In genomic region chr5:56964173-56964572, GRCh38 we compare ENCODE assay signal across 18 cellular contexts. TPM values are rescaled to one million over a fixed set of nuclear protein-coding genes. Genes with fewer than 3 reads are reported as not detected.
DNase-seq lines count a peak whose midpoint lies in the region; ATAC-seq, FAIRE-seq and TF ChIP-seq lines count a peak whose summit lies in the region.
"Had no signal": no experiment of that assay in that cellular context is flagged by ENCODE, and none has a peak within 500 bp of the region (broad histone marks: within the 10 kb centered on the region; RNA-seq: fewer than 3 reads in every experiment).

No MANE protein-coding gene starts in this region.

- DNase-seq in bronchial epithelial cell (ENCODE audit: low read depth), result peak; percentile 60
- no peak for DNase-seq in hepatocyte (ENCODE audit: low spot score)
- no peak for DNase-seq in mucosa of descending colon
- DNase-seq in DMS153 (lab: John Stamatoyannopoulos, UW), result no peak
- DNase-seq in glomerular visceral epithelial cell (ENCODE audit: extremely low spot score), result no peak
- no peak for DNase-seq in activated gamma-delta T cell (lab: John Stamatoyannopoulos, UW)
- DNase-seq in BE2C, result no peak
- DNase-seq: C1 segment of cervical spinal cord; Calu3; CD4-positive, alpha-beta T cell; DMS 273 treated with DMSO at 0.1 percent for 48 hours; DMS79; KG1 had no signal

- peaks cover 16% of the 10 kb centered on the region for H3K4me1 ChIP-seq in hepatocyte (ENCODE audit: insufficient read depth)
- peaks cover 11% of the 10 kb centered on the region for H3K4me1 ChIP-seq in mucosa of descending colon (ENCODE audit: low read depth)
- peaks cover 3% of the 10 kb centered on the region; the same call in 1 of the 2 replicates for H3K4me1 ChIP-seq in BE2C
- H3K4me1 ChIP-seq: HAP-1 had no signal

- H3K4me2 ChIP-seq in hepatocyte, result peak overlapping the region; percentile 27

- FAIRE-seq in bronchial epithelial cell (lab: Jason Lieb, UNC), result no peak
- FAIRE-seq: G401.6, GM12892, GM19239, H1 had no signal

- no peaks in the 10 kb centered on the region for H3K9me2 ChIP-seq in hepatocyte (replicated peaks; ENCODE audit: insufficient read depth)

- TF ChIP-seq CTCF in bronchial epithelial cell (IDR thresholded peaks at IDR 0.05; ENCODE audit: insufficient read depth, low read length, severe bottlenecking), result no peak
- no peak for TF ChIP-seq CTCF in hepatocyte (IDR thresholded peaks at IDR 0.05; ENCODE audit: poor library complexity)
- no peak for TF ChIP-seq CTCF in mucosa of descending colon (IDR thresholded peaks at IDR 0.05)
- no peak for TF ChIP-seq CTCF in BE2C (IDR thresholded peaks at IDR 0.05; ENCODE audit: low read depth, low read length)

- peak; percentile 91 for ATAC-seq in mucosa of descending colon

- H3K36me3 ChIP-seq in bronchial epithelial cell (ENCODE audit: control insufficient read depth, insufficient read depth, low read length), result no peaks in the 10 kb centered on the region
- no peaks in the 10 kb centered on the region for H3K36me3 ChIP-seq in hepatocyte (replicated peaks; ENCODE audit: insufficient read depth, low read depth)
- no peaks in the 10 kb centered on the region for H3K36me3 ChIP-seq in mucosa of descending colon (ENCODE audit: low read depth)
- no peaks in the 10 kb centered on the region for H3K36me3 ChIP-seq in BE2C
- H3K36me3 ChIP-seq: HAP-1 had no signal

- H4K20me1 ChIP-seq in hepatocyte (ENCODE audit: insufficient read depth, poor library complexity, severe bottlenecking), result no peaks in the 10 kb centered on the region

- H3K4me3 ChIP-seq in bronchial epithelial cell (ENCODE audit: low read depth, low read length) (no peak overlapping the region), hepatocyte (no peak overlapping the region), mucosa of descending colon (no peak overlapping the region), BE2C (ENCODE audit: low read depth, low read length) (no peak overlapping the region)
- H3K4me3 ChIP-seq: HAP-1 had no signal

- H3K9me3 ChIP-seq in hepatocyte (ENCODE audit: low read depth), result no peaks in the 10 kb centered on the region
- no peaks in the 10 kb centered on the region for H3K9me3 ChIP-seq in mucosa of descending colon
- H3K9me3 ChIP-seq in BE2C, result no peaks in the 10 kb centered on the region
- H3K9me3 ChIP-seq: HAP-1 had no signal

- peak overlapping the region; percentile 47 for H3K27ac ChIP-seq in hepatocyte

- no peaks in the 10 kb centered on the region for H3K79me2 ChIP-seq in hepatocyte

- H2AFZ ChIP-seq in hepatocyte, result no peak overlapping the region

- H3K27me3 ChIP-seq in bronchial epithelial cell (ENCODE audit: control insufficient read depth, insufficient read depth, low read length) (peaks cover 12% of the 10 kb centered on the region), hepatocyte (peaks cover 2% of the 10 kb centered on the region), BE2C (no peaks in the 10 kb centered on the region)

- WGBS in hepatocyte (ENCODE audit: low lambda C conversion rate, missing lambda C conversion rate), result 65% methylated on average over 2 of the region's 2 CpGs

- intact Hi-C loops in mucosa of descending colon (cut with DNase I, micrococcal nuclease), result no loop called here

RNA-seq across cellular contexts. Expression of gene MIER3, which starts 12.2 kb away (rescaled TPM):
- total RNA-seq in bronchial epithelial cell (18.2 and 32.9 TPM in 2 replicates), hepatocyte (33.3 and 41.9 TPM in 2 replicates), mucosa of descending colon (100 to 1,000 TPM in 2 of 3 donors, 10 to 100 TPM in 1; 95.6 to 171 (median 100) TPM)
- polyA plus RNA-seq in hepatocyte, result 7.1 and 8.5 TPM in 2 replicates
- 13.7 TPM for polyA plus RNA-seq in BE2C (2012; ENCODE audit: insufficient read depth, insufficient read length, low read depth)

RNA-seq across cellular contexts. Expression of gene SETD9, which starts 54.8 kb away (rescaled TPM):
- 10.2 and 10.3 TPM in 2 replicates for total RNA-seq in bronchial epithelial cell
- 21.8 and 24.7 TPM in 2 replicates for total RNA-seq in hepatocyte
- 17.1 and 22.6 TPM in 2 replicates for polyA plus RNA-seq in hepatocyte
- total RNA-seq in mucosa of descending colon, result 10 to 100 TPM; 11.1 to 23.8 (median 18.9) TPM
- polyA plus RNA-seq in BE2C (2012; ENCODE audit: insufficient read depth, insufficient read length, low read depth), result 16.3 TPM
